In the genomic region with DNA sequence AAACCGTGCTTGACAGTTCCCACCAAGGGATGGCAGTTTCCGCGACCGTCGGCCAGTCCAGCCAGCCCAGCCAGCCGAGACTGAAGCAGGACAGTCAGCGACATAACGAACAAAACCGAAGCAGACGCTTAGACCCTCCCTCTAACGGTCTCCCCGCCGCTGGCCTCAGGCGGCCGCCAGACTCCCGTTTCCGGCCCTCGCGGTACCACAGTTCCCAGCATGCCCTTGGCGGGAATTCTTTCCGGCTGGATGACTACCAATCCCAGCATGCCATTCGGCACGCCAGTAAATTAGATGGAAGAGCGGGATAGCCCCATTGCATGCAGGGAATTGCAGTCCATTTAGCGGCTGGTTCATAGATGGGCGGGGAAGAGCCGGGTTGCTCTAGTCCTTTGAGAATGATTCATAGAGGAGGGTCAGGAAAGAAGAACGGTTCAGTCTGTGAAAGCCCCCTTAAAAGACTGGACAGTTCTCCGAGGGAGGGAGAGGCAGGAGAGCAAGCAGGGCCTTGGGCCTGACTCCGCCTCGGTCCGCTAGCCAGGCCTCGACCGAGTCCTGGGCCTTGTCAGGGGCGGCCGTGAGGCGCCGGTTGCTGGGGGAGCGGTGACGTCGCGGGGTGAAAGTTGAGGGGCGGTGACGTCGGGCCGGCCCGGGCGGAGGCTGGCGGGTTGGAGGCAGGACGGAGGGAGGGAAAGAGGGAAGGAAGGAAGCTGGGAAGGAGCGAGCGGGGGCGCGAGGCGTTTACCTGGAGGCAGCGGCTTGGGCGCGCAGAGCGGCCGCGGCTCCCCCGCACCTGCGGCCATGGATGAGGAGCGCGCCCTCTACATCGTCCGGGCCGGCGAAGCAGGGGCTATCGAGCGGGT, we compare ENCODE assay signal across 8 cellular contexts. TPM values are rescaled to one million over a fixed set of nuclear protein-coding genes. Genes with fewer than 3 reads are reported as not detected.
DNase-seq lines count a peak whose midpoint lies in the region; ATAC-seq and TF ChIP-seq lines count a peak whose summit lies in the region.

Gene RIC8B, plus strand, starts transcription at position 738 of the 863 bp plus-strand sequence. Its CDS starts 64 bp downstream, at position 802.

- no peak within 1 kb of the TSS for H2BK12ac ChIP-seq in H9 (ENCODE audit: insufficient read length, low read depth, low read length)

- no peak within 1 kb of the TSS for H3T11ph ChIP-seq in H9 (ENCODE audit: low read length)

- H3K4me1 ChIP-seq in H9 (ENCODE audit: insufficient read depth, low read length) (peaks cover 8% of the 10 kb centered on the region; the same call in 1 of the 2 replicates), MM.1S (ENCODE audit: low read length) (0 out of 2 replicates have a peak, but pooled peaks cover 8% of the 10 kb centered on the region), SJCRH30 (no peaks in the 10 kb centered on the region), foreskin keratinocyte (no peaks in the 10 kb centered on the region), neuron (ENCODE audit: insufficient read depth, low read length) (peaks cover 25% of the 10 kb centered on the region), subcutaneous abdominal adipose tissue (ENCODE audit: control insufficient read depth in 5 of 5, insufficient read depth in 5 of 5, low read length in 5 of 5) (peaks cover 5 to 28% (median 20%) of the 10 kb centered on the region in 5 donors)

- H3K27me3 ChIP-seq in H9 (ENCODE audit: insufficient read depth, low read length) (no peaks in the 10 kb centered on the region), MM.1S (replicated peaks; ENCODE audit: insufficient read depth, low read length) (no peaks in the 10 kb centered on the region), SJCRH30 (no peaks in the 10 kb centered on the region), foreskin keratinocyte (peaks cover 10% of the 10 kb centered on the region), neuron (ENCODE audit: insufficient read depth, low read length) (no peaks in the 10 kb centered on the region), subcutaneous abdominal adipose tissue (ENCODE audit: control insufficient read depth in 5 of 5, insufficient read depth in 4 of 5, low read length in 5 of 5) (no peaks in the 10 kb centered on the region)

- TF ChIP-seq CTCF in H9 (conservative IDR thresholded peaks at IDR 0.05) (no peak), MM.1S (IDR thresholded peaks at IDR 0.05; ENCODE audit: low read length) (peak; percentile 10), foreskin keratinocyte (conservative IDR thresholded peaks at IDR 0.05) (peak; percentile 14)

- peak within 1 kb of the TSS; percentile 93 for H3K4me2 ChIP-seq in H9 (ENCODE audit: insufficient read depth, insufficient read length, low read length)
- H3K4me2 ChIP-seq in MM.1S (ENCODE audit: low read depth, low read length) = peak within 1 kb of the TSS; percentile 79

- H3K27ac Mint-ChIP-seq in H9 = peak within 1 kb of the TSS; percentile 99

- no peaks in the 10 kb centered on the region for H3K79me1 ChIP-seq in H9 (ENCODE audit: insufficient read depth, low read depth, low read length, poor library complexity, severe bottlenecking)

- H4K8ac ChIP-seq in H9 (replicated peaks; ENCODE audit: insufficient read length, low read depth, low read length) = no peak within 1 kb of the TSS

- DNase-seq in ELR (ENCODE audit: low read depth) (peak; percentile 99), H9 (peak; percentile 99), MM.1S (peak; percentile 94), SJCRH30 (peak; percentile 97 to 98), foreskin keratinocyte (peak; percentile 98 to 99)
- peak; percentile 30 to 58 (median 38) for DNase-seq in activated naive CD4-positive, alpha-beta T cell (lab: John Stamatoyannopoulos, UW)

- peaks cover 6% of the 10 kb centered on the region for H3K23me2 ChIP-seq in H9 (ENCODE audit: insufficient read length, low read depth, low read length, poor library complexity, severe bottlenecking)

- H3K23ac ChIP-seq in H9 (ENCODE audit: insufficient read length, low read depth, low read length) = no peak within 1 kb of the TSS

- ATAC-seq in foreskin keratinocyte = peak; percentile 96

- H4K91ac ChIP-seq in H9 (ENCODE audit: insufficient read length, low read depth, low read length) = no peak within 1 kb of the TSS

- H3K36me3 ChIP-seq in MM.1S (replicated peaks; ENCODE audit: insufficient read depth, low read length) (no peaks in the 10 kb centered on the region), SJCRH30 (no peaks in the 10 kb centered on the region), neuron (ENCODE audit: insufficient read depth, low read length) (peaks cover 10% of the 10 kb centered on the region), subcutaneous abdominal adipose tissue (ENCODE audit: control insufficient read depth in 5 of 5, insufficient read depth in 5 of 5, low read length in 5 of 5) (no peaks in the 10 kb centered on the region)

- H3K79me2 ChIP-seq in H9 (ENCODE audit: insufficient read depth, low read length) (peaks cover 20% of the 10 kb centered on the region), MM.1S (ENCODE audit: low read length) (peaks cover 44% of the 10 kb centered on the region)

- peaks cover 31 to 53% of the 10 kb centered on the region in 2 experiments for H3K4me1 Mint-ChIP-seq in H9

- H3K9me2 ChIP-seq in MM.1S (replicated peaks; ENCODE audit: insufficient read depth, low read length) = no peaks in the 10 kb centered on the region

- no peak within 1 kb of the TSS for H2BK20ac ChIP-seq in H9 (ENCODE audit: low read depth, low read length, poor library complexity, severe bottlenecking)

- peak within 1 kb of the TSS; percentile 13 for H3K27ac ChIP-seq in H9 (ENCODE audit: insufficient read length, low read depth, low read length)
- peak within 1 kb of the TSS; percentile 54; the same call in 1 of the 2 replicates for H3K27ac ChIP-seq in MM.1S (ENCODE audit: low read length)
- H3K27ac ChIP-seq in SJCRH30 = peak within 1 kb of the TSS; percentile 91
- peak within 1 kb of the TSS; percentile 95 for H3K27ac ChIP-seq in foreskin keratinocyte
- H3K27ac ChIP-seq in subcutaneous abdominal adipose tissue (ENCODE audit: low read depth, low read length) = peak within 1 kb of the TSS; percentile 99

- no CpG with 5 or more reads among the region's 71 CpGs for WGBS in H9 (ENCODE audit: extremely low coverage, insufficient read length, low lambda C conversion rate)

- H4K5ac ChIP-seq in H9 (ENCODE audit: insufficient read length, low read depth, low read length) = no peak within 1 kb of the TSS

- H3K9me3 Mint-ChIP-seq in H9 = no peaks in the 10 kb centered on the region

- H3K14ac ChIP-seq in H9 (ENCODE audit: insufficient read depth, low read length) = peak within 1 kb of the TSS; percentile 90; the same call in 1 of the 2 replicates

- H3K4ac ChIP-seq in H9 (ENCODE audit: low read depth, low read length) = no peak within 1 kb of the TSS

- H3K4me3 ChIP-seq in MM.1S (ENCODE audit: low read length) (peak within 1 kb of the TSS; percentile 76), SJCRH30 (peak within 1 kb of the TSS; percentile 64), neuron (ENCODE audit: low read length) (peak within 1 kb of the TSS; percentile 72), subcutaneous abdominal adipose tissue (ENCODE audit: low read depth in 1 of 5, low read length in 5 of 5) (peak within 1 kb of the TSS; percentile 90 to 94 (median 93))

- peak within 1 kb of the TSS; percentile 90 to 98 for H3K4me3 Mint-ChIP-seq in H9

- no peaks in the 10 kb centered on the region for H3K27me3 Mint-ChIP-seq in H9 (ENCODE audit: low read depth)

- H3K9ac ChIP-seq in H9 (ENCODE audit: extremely low read depth, insufficient read length, low read length) (peak within 1 kb of the TSS; percentile 74), MM.1S (ENCODE audit: low read length) (peak within 1 kb of the TSS; percentile 62), subcutaneous abdominal adipose tissue (ENCODE audit: low read length in 5 of 5) (peak within 1 kb of the TSS; percentile 91 to 97 (median 94))

- H3K9me3 ChIP-seq in H9 (ENCODE audit: control insufficient read depth, low read depth, low read length) (no peaks in the 10 kb centered on the region), MM.1S (replicated peaks; ENCODE audit: insufficient read depth, low read length) (no peaks in the 10 kb centered on the region), SJCRH30 (replicated peaks) (no peaks in the 10 kb centered on the region), neuron (ENCODE audit: low read length) (peaks cover 7% of the 10 kb centered on the region), subcutaneous abdominal adipose tissue (ENCODE audit: control insufficient read depth in 5 of 5, low read length in 5 of 5) (no peaks in the 10 kb centered on the region)

- no peak within 1 kb of the TSS for H2BK15ac ChIP-seq in H9 (ENCODE audit: low read depth, low read length)

- no peak within 1 kb of the TSS for H2BK5ac ChIP-seq in H9 (ENCODE audit: insufficient read length, low read length)

- no peak within 1 kb of the TSS for H3K56ac ChIP-seq in H9 (ENCODE audit: insufficient read length, low read depth, low read length)

- H4K20me1 ChIP-seq in H9 (ENCODE audit: control insufficient read depth, insufficient read depth, insufficient read length) (no peaks in the 10 kb centered on the region), MM.1S (ENCODE audit: insufficient read depth, low read length) (no peaks in the 10 kb centered on the region)

- no peak within 1 kb of the TSS for H2BK120ac ChIP-seq in H9 (ENCODE audit: low read depth, low read length, poor library complexity, severe bottlenecking)

- no peak within 1 kb of the TSS for H2AK5ac ChIP-seq in H9 (ENCODE audit: insufficient read length, low read length)

- peaks cover 0 to 8% (median 0%) of the 10 kb centered on the region in 3 experiments; a peak in 5 of 7 replicates for H3K36me3 Mint-ChIP-seq in H9 (ENCODE audit: insufficient read depth in 1 of 3, low read depth in 3 of 3)

- H3K18ac ChIP-seq in H9 (ENCODE audit: insufficient read length, low read depth, low read length) = peak within 1 kb of the TSS; percentile 89

- H2AFZ ChIP-seq in H9 (ENCODE audit: low read length) (no peak within 1 kb of the TSS), MM.1S (ENCODE audit: low read length) (peak within 1 kb of the TSS; percentile 86), neuron (ENCODE audit: low read depth, low read length) (peak within 1 kb of the TSS; percentile 78)

- H3F3A ChIP-seq in MM.1S (ENCODE audit: insufficient read depth, low read length) = no peaks in the 10 kb centered on the region

RNA-seq across cellular contexts. Expression of gene RIC8B, which starts in this region (rescaled TPM):
- total RNA-seq in H9 (2021) = 23.8 and 29.0 TPM in 2 replicates
- total RNA-seq in SJCRH30 (2014; rRNA removed; shearing (Covaris generic)) = 12.1 and 14.9 TPM in 2 replicates
- 5.8 and 8.0 TPM in 2 replicates for total RNA-seq in foreskin keratinocyte
- 3.0 and 4.4 TPM in 2 replicates for polyA plus RNA-seq in foreskin keratinocyte

Comparison
In these comparisons a context has a peak if more than half of its experiments do, and no peak if none do; other contexts are left out.
1. Peak in every context shown above with its lines: DNase-seq, ATAC-seq, H3K4me3 ChIP-seq and H3K27ac ChIP-seq.
2. DNase-seq: peak in every context shown above with its lines; median percentile 99 in ELR; 99 in H9; 98 in foreskin keratinocyte; 98 in SJCRH30; 94 in MM.1S; 38 in activated naive CD4-positive, alpha-beta T cell.
3. H3K27ac ChIP-seq: peak in every context shown above with its lines; median percentile 99 in subcutaneous abdominal adipose tissue; 95 in foreskin keratinocyte; 91 in SJCRH30; 54 in MM.1S; 13 in H9.